In the genomic region with DNA sequence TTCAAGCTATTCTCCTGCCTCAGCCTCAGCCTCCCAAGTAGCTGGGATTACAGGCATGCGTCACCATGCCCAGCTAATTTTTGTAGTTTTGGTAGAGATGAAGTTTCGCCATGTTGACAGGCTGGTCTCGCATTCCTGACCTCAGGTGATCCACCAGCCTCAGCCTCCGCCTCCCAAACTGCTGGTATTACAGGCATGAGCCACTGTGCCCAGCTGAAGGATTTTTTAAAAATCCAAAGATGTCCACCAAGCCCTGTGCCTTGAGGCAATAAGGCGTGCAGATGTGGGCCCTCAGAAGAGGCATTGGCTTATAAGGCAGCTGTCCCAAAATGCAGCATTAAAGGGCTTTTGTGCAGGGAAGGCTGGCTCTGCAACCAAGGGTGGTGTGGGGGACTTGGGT, we compare ENCODE assay signal across 5 cellular contexts.
"Had no signal": no experiment of that assay in that cellular context is flagged by ENCODE, and none has a peak within 500 bp of the region (broad histone marks: within the 10 kb centered on the region; RNA-seq: fewer than 3 reads in every experiment).

No MANE protein-coding gene starts in this region.

- DNase-seq: IMR-90, KBM-7 had no signal

- H3K27ac ChIP-seq: HL-60 had no signal

- H3K27ac Mint-ChIP-seq: IgD-negative memory B cell had no signal

- H3K4me3 ChIP-seq: K562 had no signal

- H3K4me1 Mint-ChIP-seq: IgD-negative memory B cell had no signal

- H3K4me3 Mint-ChIP-seq: IgD-negative memory B cell had no signal
